Comparison of ENCODE assay signal across 9 cellular contexts in the genomic region with DNA sequence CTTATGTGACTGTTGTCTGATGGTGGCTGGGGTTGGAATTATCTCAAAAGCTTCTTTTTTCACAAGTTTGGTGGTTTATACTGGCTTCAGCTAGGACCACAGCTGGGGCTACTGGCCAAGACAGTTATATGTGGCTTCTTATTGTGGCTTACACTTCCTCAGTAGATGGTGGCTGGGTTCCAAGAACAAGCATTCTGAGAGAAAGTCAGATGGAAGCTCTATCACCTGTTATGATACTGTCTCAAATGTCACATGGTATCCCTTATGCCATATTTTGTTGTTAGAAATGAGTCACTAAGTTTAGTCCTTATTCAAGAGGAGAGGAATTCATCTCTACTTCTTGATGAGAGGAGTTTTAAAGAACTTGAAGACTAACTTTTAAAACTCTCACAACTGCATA. TPM values are rescaled to one million over a fixed set of nuclear protein-coding genes. Genes with fewer than 3 reads are reported as not detected.
A peak's percentile ranks its signal among the peaks of the same experiment; 100 is the strongest.
DNase-seq lines count a peak whose midpoint lies in the region; ATAC-seq and TF ChIP-seq lines count a peak whose summit lies in the region.
"Had no signal": no experiment of that assay in that cellular context is flagged by ENCODE, and none has a peak within 500 bp of the region (broad histone marks: within the 10 kb centered on the region; RNA-seq: fewer than 3 reads in every experiment).

No MANE protein-coding gene starts in this region.

- TF ChIP-seq CTCF in heart right ventricle (IDR thresholded peaks at IDR 0.05): no peak

- ATAC-seq in HG02938 (IDR thresholded peaks at IDR 0.05; ENCODE audit: unreplicated experiment) (peak; percentile 98), heart right ventricle (no peak)

- no peaks in the 10 kb centered on the region for H3K27me3 ChIP-seq in heart right ventricle
- H3K27me3 ChIP-seq: neutrophil had no signal

- H3K27ac ChIP-seq in heart right ventricle: peak overlapping the region in 1 of 10 donors; percentile 22
- H3K27ac ChIP-seq: neutrophil had no signal

- intact Hi-C loops in heart right ventricle (cut with DNase I): no loop called here

- peak; percentile 2 for DNase-seq in activated gamma-delta T cell treated with anti-CD3 and anti-CD28 coated beads, Interleukin-2, amount 50 U/mL, for 16 hours (ENCODE audit: low read depth)
- DNase-seq in activated gamma-delta T cell treated with Interleukin-2 at 50 U/mL for 16 hours: no peak
- peak; percentile 89 for DNase-seq in RPMI7951 (ENCODE audit: low read depth)
- DNase-seq in pulmonary artery endothelial cell (ENCODE audit: low read depth, low spot score): peak; percentile 5
- no peak for DNase-seq in SW480 (ENCODE audit: low spot score)
- no peak for DNase-seq in heart right ventricle
- no peak for DNase-seq in mucosa of gallbladder (ENCODE audit: low spot score)

- H3K4me3 ChIP-seq in heart right ventricle: no peak overlapping the region

- H3K9me3 ChIP-seq in heart right ventricle: no peaks in the 10 kb centered on the region
- H3K9me3 ChIP-seq: neutrophil had no signal

- peaks cover 0 to 42% (median 0%) of the 10 kb centered on the region in 9 donors for H3K36me3 ChIP-seq in heart right ventricle
- H3K36me3 ChIP-seq: neutrophil had no signal

- peaks cover 0 to 28% (median 13%) of the 10 kb centered on the region in 9 donors for H3K4me1 ChIP-seq in heart right ventricle

RNA-seq across cellular contexts. Expression of a gene that starts 41.6 kb away (rescaled TPM):
- total RNA-seq in RPMI7951 (2014; rRNA removed; shearing (Covaris generic)): 30.1 and 51.2 TPM in 2 replicates
- total RNA-seq in pulmonary artery endothelial cell (17.7 and 19.8 TPM in 2 replicates), heart right ventricle (10 to 100 TPM; 27.9 to 42.7 (median 34.0) TPM), mucosa of gallbladder (46.7 TPM)
- polyA plus RNA-seq in heart right ventricle: 10 to 100 TPM in 1 of 2 donors, 1 to 10 TPM in 1; 9.9 to 16.9 TPM

Comparison
In these comparisons a context has a peak if more than half of its experiments do, and no peak if none do; other contexts are left out.
1. DNase-seq: peak in activated gamma-delta T cell treated with anti-CD3 and anti-CD28 coated beads, Interleukin-2, amount 50 U/mL, for 16 hours (single experiment), RPMI7951 (single experiment) and pulmonary artery endothelial cell (single experiment); none in activated gamma-delta T cell treated with Interleukin-2 at 50 U/mL for 16 hours (single experiment), SW480 (single experiment), heart right ventricle (0 of 2) and mucosa of gallbladder (single experiment).